11 cellular contexts compared by ENCODE assay signal in the genomic region with DNA sequence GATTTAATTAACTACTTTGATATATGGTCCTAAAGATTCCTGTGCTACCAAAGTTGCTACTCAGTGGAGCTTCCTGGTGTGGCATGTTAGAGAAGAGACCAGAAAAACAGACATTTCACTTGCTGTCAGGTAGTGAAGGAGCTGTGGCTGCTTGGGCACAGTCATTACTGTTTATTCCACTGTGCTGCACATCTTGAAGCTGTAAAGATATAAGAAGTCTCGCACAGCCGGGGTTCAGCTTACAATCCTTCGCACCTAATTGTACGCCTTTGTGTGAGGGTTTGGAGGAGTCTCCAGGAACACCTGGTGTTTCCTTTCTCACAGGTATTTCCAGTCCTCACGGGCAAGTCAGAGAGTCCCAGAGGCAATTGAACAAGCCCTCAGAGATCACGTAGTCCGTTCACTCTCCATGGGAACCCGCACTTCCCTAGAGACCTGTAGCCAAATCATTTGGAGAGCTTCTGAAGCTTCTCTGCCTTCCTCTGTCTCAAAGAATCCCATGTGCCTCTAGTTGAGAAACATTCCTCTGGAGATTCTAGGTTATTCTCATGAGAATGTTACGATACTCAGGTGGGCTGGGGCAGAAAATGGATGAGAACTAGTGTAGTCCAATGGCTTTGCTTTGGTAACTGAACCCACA. TPM values are rescaled to one million over a fixed set of nuclear protein-coding genes. Genes with fewer than 3 reads are reported as not detected.
A peak's percentile ranks its signal among the peaks of the same experiment; 100 is the strongest.
DNase-seq lines count a peak whose midpoint lies in the region; ATAC-seq and TF ChIP-seq lines count a peak whose summit lies in the region.
"Had no signal": no experiment of that assay in that cellular context is flagged by ENCODE, and none has a peak within 500 bp of the region (broad histone marks: within the 10 kb centered on the region; RNA-seq: fewer than 3 reads in every experiment).

No MANE protein-coding gene starts in this region.

- ATAC-seq in activated CD8-positive, alpha-beta memory T cell treated with anti-CD3 and anti-CD28 coated beads, Interleukin-2, amount 10 ng/mL, durations not matched to agents 7 days and 5 days: peak; percentile 6
- ATAC-seq in RWPE2 (ENCODE audit: low read depth): no peak

- H3K9me2 ChIP-seq in SK-N-SH: no peaks in the 10 kb centered on the region

- TF ChIP-seq RAD21 in SK-N-SH (IDR thresholded peaks at IDR 0.05; ENCODE audit: low read length): no peak

- intact Hi-C loops in esophagus squamous epithelium (cut with DNase I): no loop called here

- TF ChIP-seq CTCF in RWPE2 (IDR thresholded peaks at IDR 0.05; ENCODE audit: poor library complexity, severe bottlenecking): no peak
- no peak for TF ChIP-seq CTCF in esophagus squamous epithelium (IDR thresholded peaks at IDR 0.05)
- no peak for TF ChIP-seq CTCF in type B pancreatic cell (conservative IDR thresholded peaks at IDR 0.05)
- no peak for TF ChIP-seq CTCF in SK-N-SH (IDR thresholded peaks at IDR 0.05)

- H3K27ac Mint-ChIP-seq in activated CD8-positive, alpha-beta memory T cell treated with anti-CD3 and anti-CD28 coated beads, Interleukin-2, amount 10 ng/mL, durations not matched to agents 7 days and 5 days: peak overlapping the region; percentile 99
- H3K27ac Mint-ChIP-seq in type B pancreatic cell: peak overlapping the region; percentile 17

- H3K36me3 ChIP-seq in RWPE2 (ENCODE audit: low read depth): no peaks in the 10 kb centered on the region
- H3K36me3 ChIP-seq in esophagus squamous epithelium: no peaks in the 10 kb centered on the region
- no peaks in the 10 kb centered on the region for H3K36me3 ChIP-seq in SK-N-SH (replicated peaks in 1 of 2; ENCODE audit: control insufficient read depth in 1 of 2, insufficient read depth in 2 of 2, low read length in 1 of 2)
- H3K36me3 ChIP-seq: SJSA1 had no signal

- H3K4me2 ChIP-seq in SK-N-SH: no peak overlapping the region
- H3K4me2 ChIP-seq: A549 had no signal

- no peak for DNase-seq in activated CD8-positive, alpha-beta memory T cell treated with anti-CD3 and anti-CD28 coated beads, Interleukin-2, amount 10 ng/mL, durations not matched to agents 7 days and 5 days
- DNase-seq in activated CD8-positive, alpha-beta memory T cell treated with anti-CD3 and anti-CD28 coated beads, Interleukin-2, amount 50 U/mL, for 4 hours: no peak
- DNase-seq in RWPE2 (ENCODE audit: low spot score): no peak
- DNase-seq in esophagus squamous epithelium (lab: John Stamatoyannopoulos, UW): no peak
- no peak for DNase-seq in type B pancreatic cell (ENCODE audit: extremely low spot score, unreplicated experiment)
- DNase-seq in H4 (ENCODE audit: low spot score): no peak
- no peak for DNase-seq in SK-N-SH
- no peak for DNase-seq in COLO668 (lab: John Stamatoyannopoulos, UW; ENCODE audit: unreplicated experiment)
- DNase-seq: NCI-H2081 treated with DMSO at 0.1 percent for 48 hours had no signal

- no peaks in the 10 kb centered on the region for H3K27me3 Mint-ChIP-seq in activated CD8-positive, alpha-beta memory T cell treated with anti-CD3 and anti-CD28 coated beads, Interleukin-2, amount 10 ng/mL, durations not matched to agents 7 days and 5 days
- no peaks in the 10 kb centered on the region for H3K27me3 Mint-ChIP-seq in type B pancreatic cell

- peaks cover 53% of the 10 kb centered on the region for H3K4me1 Mint-ChIP-seq in activated CD8-positive, alpha-beta memory T cell treated with anti-CD3 and anti-CD28 coated beads, Interleukin-2, amount 10 ng/mL, durations not matched to agents 7 days and 5 days
- peaks cover 60% of the 10 kb centered on the region for H3K4me1 Mint-ChIP-seq in type B pancreatic cell (ENCODE audit: unreplicated experiment)

- TF ChIP-seq EP300 in SK-N-SH (IDR thresholded peaks at IDR 0.05; ENCODE audit: borderline replicate concordance in 1 of 2, low read depth in 1 of 2, low read length in 1 of 2): no peak

- H4K20me1 ChIP-seq in SK-N-SH (ENCODE audit: insufficient read depth): no peaks in the 10 kb centered on the region

- H2AFZ ChIP-seq in SK-N-SH (ENCODE audit: low read depth): no peak overlapping the region

- 75 to 89% methylated on average over 9 of the region's 9 CpGs for WGBS in esophagus squamous epithelium, 2 donors
- WGBS in SK-N-SH (ENCODE audit: low lambda C conversion rate): 100% methylated on average over 7 of the region's 9 CpGs

- no peaks in the 10 kb centered on the region for H3F3A ChIP-seq in SK-N-SH (replicated peaks; ENCODE audit: insufficient read depth)

- peak overlapping the region; percentile 61 for H3K27ac ChIP-seq in RWPE2 (ENCODE audit: poor library complexity, severe bottlenecking)
- H3K27ac ChIP-seq in esophagus squamous epithelium: peak overlapping the region; percentile 80 to 90 (median 82)
- no peak overlapping the region for H3K27ac ChIP-seq in SK-N-SH (ENCODE audit: low read depth in 2 of 2, low read length in 1 of 2)
- H3K27ac ChIP-seq: A549, SJSA1 had no signal

- H3K9me3 Mint-ChIP-seq in activated CD8-positive, alpha-beta memory T cell treated with anti-CD3 and anti-CD28 coated beads, Interleukin-2, amount 10 ng/mL, durations not matched to agents 7 days and 5 days (ENCODE audit: low read depth): no peaks in the 10 kb centered on the region
- H3K9me3 Mint-ChIP-seq in type B pancreatic cell: peaks cover 9% of the 10 kb centered on the region

- no peaks in the 10 kb centered on the region for H3K9me3 ChIP-seq in RWPE2 (ENCODE audit: severe bottlenecking)
- no peaks in the 10 kb centered on the region for H3K9me3 ChIP-seq in esophagus squamous epithelium
- no peaks in the 10 kb centered on the region for H3K9me3 ChIP-seq in SK-N-SH
- H3K9me3 ChIP-seq: A549, SJSA1 had no signal

- H3K27me3 ChIP-seq in RWPE2 (ENCODE audit: insufficient read depth, poor library complexity, severe bottlenecking): no peaks in the 10 kb centered on the region
- H3K27me3 ChIP-seq in esophagus squamous epithelium: no peaks in the 10 kb centered on the region
- no peaks in the 10 kb centered on the region for H3K27me3 ChIP-seq in SK-N-SH (ENCODE audit: insufficient read depth)
- H3K27me3 ChIP-seq: SJSA1 had no signal

- peak overlapping the region; percentile 97 for H3K4me3 Mint-ChIP-seq in activated CD8-positive, alpha-beta memory T cell treated with anti-CD3 and anti-CD28 coated beads, Interleukin-2, amount 10 ng/mL, durations not matched to agents 7 days and 5 days
- no peak overlapping the region for H3K4me3 Mint-ChIP-seq in type B pancreatic cell

- H3K4me3 ChIP-seq in RWPE2 (ENCODE audit: severe bottlenecking) (no peak overlapping the region), esophagus squamous epithelium (peak overlapping the region in 2 of 4 donors; percentile 15 to 44), SK-N-SH (ENCODE audit: low read depth in 2 of 2, low read length in 1 of 2) (no peak overlapping the region)
- H3K4me3 ChIP-seq: A549, SJSA1 had no signal

- H3K36me3 Mint-ChIP-seq in activated CD8-positive, alpha-beta memory T cell treated with anti-CD3 and anti-CD28 coated beads, Interleukin-2, amount 10 ng/mL, durations not matched to agents 7 days and 5 days: peaks cover 74% of the 10 kb centered on the region
- peaks cover 14% of the 10 kb centered on the region for H3K36me3 Mint-ChIP-seq in type B pancreatic cell

- POLR2A ChIA-PET in SK-N-SH (lab: Yijun Ruan, JAX): no interaction called here

- TF ChIP-seq POLR2A in esophagus squamous epithelium (IDR thresholded peaks at IDR 0.05): no peak

- CTCF ChIA-PET in activated CD8-positive, alpha-beta memory T cell treated with anti-CD3 and anti-CD28 coated beads, Interleukin-2, amount 10 ng/mL, durations not matched to agents 7 days and 5 days (lab: Charles Lee): interaction anchor here (1.1 to 25.9 kb wide), 10 partner anchors 6 to 155 kb away, joined by 3 to 607 read pairs (median 11); a partner anchor contains a TSS
- CTCF ChIA-PET in SK-N-SH (lab: Yijun Ruan, JAX): interaction anchor here (0.7 to 1.4 kb wide), 2 partner anchors 39 to 45 kb away, joined by 3 to 4 read pairs; no protein-coding TSS in a partner anchor

- H3K4me1 ChIP-seq in RWPE2 (ENCODE audit: insufficient read depth, poor library complexity, severe bottlenecking): peaks cover 17% of the 10 kb centered on the region
- H3K4me1 ChIP-seq in esophagus squamous epithelium: peaks cover 15 to 60% (median 19%) of the 10 kb centered on the region in 3 donors
- H3K4me1 ChIP-seq in SK-N-SH (ENCODE audit: control insufficient read depth in 1 of 2, insufficient read depth in 2 of 2, low read depth in 1 of 2, low read length in 1 of 2): peaks cover 0 to 13% of the 10 kb centered on the region in 2 experiments; a peak in 1 of 4 replicates
- H3K4me1 ChIP-seq: SJSA1 had no signal

- 0 out of 2 replicates have a peak, but pooled peaks cover 3% of the 10 kb centered on the region for H3K79me2 ChIP-seq in SK-N-SH (ENCODE audit: insufficient read depth)

- H3K9ac ChIP-seq in SK-N-SH: no peak overlapping the region

TF ChIP-seq in SK-N-SH, 30 proteins besides CTCF, POLR2A, EP300 and RAD21:
- TF ChIP-seq FOXM1 (IDR thresholded peaks at IDR 0.05; ENCODE audit: low read depth): no peak

RNA-seq across cellular contexts. Expression of a gene that starts 4.1 kb away (rescaled TPM):
- total RNA-seq in activated CD8-positive, alpha-beta memory T cell treated with anti-CD3 and anti-CD28 coated beads, Interleukin-2, amount 10 ng/mL, durations not matched to agents 7 days and 5 days: 100 to 1,000 TPM; 774 to 910 TPM
- total RNA-seq in esophagus squamous epithelium: 10 to 100 TPM; 20.0 to 61.2 (median 25.8) TPM
- 66.3 and 159 TPM in 2 replicates for total RNA-seq in type B pancreatic cell (ENCODE audit: low replicate concordance)
- 13.0 and 13.1 TPM in 2 replicates for total RNA-seq in H4 (2014; rRNA removed; shearing (Covaris generic))
- polyA plus RNA-seq in SK-N-SH (2012; rRNA removed): 34.2 and 36.5 TPM in 2 replicates
- 21.7 and 28.2 TPM in 2 replicates for polyA plus RNA-seq in SK-N-SH (2012; cell fraction: cytosol; rRNA removed)
- polyA plus RNA-seq in SK-N-SH (2012; cell fraction: nucleus; rRNA removed): 224 and 260 TPM in 2 replicates

Comparison
In these comparisons a context has a peak if more than half of its experiments do, and no peak if none do; other contexts are left out.
1. H3K27ac ChIP-seq: peak in RWPE2 (single experiment) and esophagus squamous epithelium (4 of 4); none in SK-N-SH (0 of 2).